ENCODE assay signal across 8 cellular contexts in the genomic region with DNA sequence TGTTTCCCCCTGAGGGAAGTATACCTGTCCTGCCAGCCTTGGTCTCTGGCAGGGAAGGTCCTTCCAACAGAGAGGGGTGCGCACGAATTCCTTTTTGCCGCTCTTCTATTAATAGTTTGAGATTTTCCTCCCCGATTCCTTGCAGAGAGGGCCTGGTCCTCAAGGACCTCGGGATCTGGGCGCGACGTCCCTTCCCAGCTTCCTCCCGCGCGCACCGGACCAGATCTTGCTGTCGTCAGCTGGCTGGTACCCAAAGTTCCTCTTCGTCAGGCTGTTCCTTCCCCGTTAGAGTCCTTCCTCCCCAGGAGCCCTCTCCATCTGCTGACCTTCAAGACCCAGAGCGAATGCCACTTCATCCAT. TPM values are rescaled to one million over a fixed set of nuclear protein-coding genes. Genes with fewer than 3 reads are reported as not detected.
DNase-seq lines count a peak whose midpoint lies in the region; ATAC-seq, FAIRE-seq and TF ChIP-seq lines count a peak whose summit lies in the region.

No MANE protein-coding gene starts in this region.

- FAIRE-seq in GM18507 (lab: Jason Lieb, UNC), result peak; percentile 5

- CTCF ChIA-PET in OCI-LY7 (lab: Charles Lee; ENCODE audit: unreplicated experiment), result interaction anchor here (0.5 kb wide), 1 partner anchor 188 kb away, joined by 3 read pairs; no protein-coding TSS in a partner anchor
- CTCF ChIA-PET in mammary epithelial cell (lab: Charles Lee; ENCODE audit: low non-redundant PET), result interaction anchor here (1.0 kb wide), 1 partner anchor 38 kb away, joined by 9 read pairs; no protein-coding TSS in a partner anchor

- BruUV-seq in OCI-LY7 (replicated peaks; lab: Mats Ljungman, UMichigan), result no TSS peak
- BruUV-seq in mammary epithelial cell (replicated peaks; lab: Mats Ljungman, UMichigan), result no TSS peak

- H2AFZ ChIP-seq in OCI-LY7 (ENCODE audit: low read length) (peak overlapping the region; percentile 85), mammary epithelial cell (ENCODE audit: low read depth, low read length) (peak overlapping the region; percentile 90)

- DNase-seq in AG09319 (ENCODE audit: extremely low read depth, low read depth) (peak; percentile 11), GM18507 (ENCODE audit: extremely low spot score, insufficient read length, low read depth) (no peak), OCI-LY7 (ENCODE audit: low spot score) (peak; percentile 38), mammary epithelial cell (peak; percentile 50), iPS-NIHi11 (ENCODE audit: low spot score) (peak; percentile 41), sigmoid colon (peak; percentile 95), T1000 (lab: John Stamatoyannopoulos, UW) (no peak)

- peaks cover 33% of the 10 kb centered on the region; the same call in 1 of the 2 replicates for H3K79me2 ChIP-seq in OCI-LY7 (ENCODE audit: insufficient read depth, low read depth, low read length)
- H3K79me2 ChIP-seq in mammary epithelial cell (ENCODE audit: insufficient read depth, low read length), result peaks cover 59% of the 10 kb centered on the region

- WGBS in mammary epithelial cell (ENCODE audit: low coverage, missing lambda C conversion rate), result 3% methylated on average over 13 of the region's 16 CpGs
- 0% methylated on average over 16 of the region's 16 CpGs for WGBS in sigmoid colon, 2 donors

- H4K20me1 ChIP-seq in OCI-LY7 (ENCODE audit: insufficient read depth, low read length) (peaks cover 7% of the 10 kb centered on the region), mammary epithelial cell (ENCODE audit: insufficient read depth, low read length) (no peaks in the 10 kb centered on the region)

- H3K9me3 ChIP-seq in OCI-LY7 (ENCODE audit: low read length) (no peaks in the 10 kb centered on the region), mammary epithelial cell (replicated peaks; ENCODE audit: insufficient read depth, low read length) (no peaks in the 10 kb centered on the region), sigmoid colon (no peaks in the 10 kb centered on the region)

- no peaks in the 10 kb centered on the region for H3K9me2 ChIP-seq in OCI-LY7 (ENCODE audit: insufficient read depth, low read length)

- in situ Hi-C loops in mammary epithelial cell (cut with MboI; ENCODE audit: low sequenced_read_pairs in 2 of 2), result loop anchor here (10.0 to 25.0 kb wide), 2 partner anchors 184 to 281 kb away; no protein-coding TSS in a partner anchor

- no peak for TF ChIP-seq POLR2A in sigmoid colon (IDR thresholded peaks at IDR 0.05)

- intact Hi-C loops in OCI-LY7 (cut with micrococcal nuclease; ENCODE audit: unreplicated experiment) (loop anchor here (2.0 to 10.0 kb wide), 4 partner anchors 38 to 304 kb away; partner anchors contain the start of genes COX15, CUTC and SLC25A28), mammary epithelial cell (cut with micrococcal nuclease) (loop anchor here (2.0 to 5.0 kb wide), 3 partner anchors 138 to 281 kb away; partner anchors contain the start of gene SLC25A28), sigmoid colon (cut with DNase I) (loop anchor here (2.0 to 5.0 kb wide), 3 partner anchors 106 to 281 kb away; partner anchors contain the start of gene SLC25A28)

- peak overlapping the region; percentile 98 for H3K4me2 ChIP-seq in OCI-LY7 (ENCODE audit: low read length)
- peak overlapping the region; percentile 80 for H3K4me2 ChIP-seq in mammary epithelial cell (ENCODE audit: insufficient read depth, low read depth, low read length)

- H3K4me1 ChIP-seq in OCI-LY7 (ENCODE audit: insufficient read depth, low read length, poor library complexity, severe bottlenecking), result peaks cover 14% of the 10 kb centered on the region
- H3K4me1 ChIP-seq in mammary epithelial cell (ENCODE audit: insufficient read depth, low read length), result peaks cover 10% of the 10 kb centered on the region
- peaks cover 0 to 55% (median 49%) of the 10 kb centered on the region in 4 donors for H3K4me1 ChIP-seq in sigmoid colon

- TF ChIP-seq CTCF in AG09319 (IDR thresholded peaks at IDR 0.05; ENCODE audit: low read depth, low read length) (no peak), OCI-LY7 (conservative IDR thresholded peaks at IDR 0.05; ENCODE audit: low read length) (no peak), mammary epithelial cell (conservative IDR thresholded peaks at IDR 0.05 in 1 of 2, IDR thresholded peaks at IDR 0.05 in 1 of 2; ENCODE audit: extremely low read depth in 1 of 2, insufficient read depth in 1 of 2, low read depth in 1 of 2, low read length in 2 of 2) (no peak), sigmoid colon (IDR thresholded peaks at IDR 0.05) (no peak)

- H3K27me3 ChIP-seq in mammary epithelial cell (ENCODE audit: insufficient read depth, low read length), result no peaks in the 10 kb centered on the region
- H3K27me3 ChIP-seq in sigmoid colon, result no peaks in the 10 kb centered on the region

- dilution Hi-C loops in mammary epithelial cell (cut with HindIII; ENCODE audit: low sequenced_read_pairs), result loop anchor here (5.0 to 10.0 kb wide), 2 partner anchors 34 to 174 kb away; no protein-coding TSS in a partner anchor

- ATAC-seq in GM21381 (IDR thresholded peaks at IDR 0.05; ENCODE audit: unreplicated experiment), result no peak

- peak in 1 of 4 donors; percentile 0 for TF ChIP-seq EP300 in sigmoid colon (IDR thresholded peaks at IDR 0.05)

- POLR2A ChIA-PET in OCI-LY7 (lab: Charles Lee), result interaction anchor here (1.0 to 1.8 kb wide), 3 partner anchors 12 to 188 kb away, joined by 3 to 7 read pairs (median 6); no protein-coding TSS in a partner anchor

- 0 out of 2 replicates have a peak, but pooled peaks cover 1% of the 10 kb centered on the region for H3K36me3 ChIP-seq in OCI-LY7 (ENCODE audit: insufficient read depth, low read length)
- peaks cover 2% of the 10 kb centered on the region for H3K36me3 ChIP-seq in mammary epithelial cell (ENCODE audit: insufficient read depth, low read length)
- peaks cover 0 to 5% (median 0%) of the 10 kb centered on the region in 4 donors for H3K36me3 ChIP-seq in sigmoid colon

- H3K4me3 ChIP-seq in OCI-LY7 (ENCODE audit: low read depth, low read length, poor library complexity, severe bottlenecking) (peak overlapping the region; percentile 96), mammary epithelial cell (replicated peaks in 1 of 3; ENCODE audit: insufficient read depth in 1 of 3, low read depth in 2 of 3, low read length in 3 of 3) (peak overlapping the region; percentile 57 to 73 (median 70)), sigmoid colon (peak overlapping the region; percentile 63 to 84 (median 72))

- H3K9ac ChIP-seq in mammary epithelial cell (ENCODE audit: insufficient read depth, low read length), result peak overlapping the region; percentile 54

- peak overlapping the region; percentile 55 for H3K27ac ChIP-seq in OCI-LY7 (ENCODE audit: low read depth, low read length, poor library complexity, severe bottlenecking)
- peak overlapping the region; percentile 57 for H3K27ac ChIP-seq in mammary epithelial cell (ENCODE audit: insufficient read depth, low read depth, low read length)
- peak overlapping the region; percentile 90 to 97 (median 94) for H3K27ac ChIP-seq in sigmoid colon

RNA-seq across cellular contexts. Expression of gene GOT1, which starts 0.7 kb away (rescaled TPM):
- 24.5 and 26.4 TPM in 2 replicates for total RNA-seq in OCI-LY7 (2014; rRNA removed; shearing (Covaris generic))
- total RNA-seq in OCI-LY7 (2022) (50.4 and 59.0 TPM in 2 replicates), mammary epithelial cell (10 to 100 TPM; 70.0 to 75.5 TPM), sigmoid colon (10 to 100 TPM; 13.4 to 29.6 (median 15.4) TPM)
- polyA plus RNA-seq in mammary epithelial cell (49.0 TPM), sigmoid colon (10 to 100 TPM; 61.9 to 73.5 (median 64.7) TPM)
- 64.4 TPM for polyA minus RNA-seq in mammary epithelial cell

Comparison
In these comparisons a context has a peak if more than half of its experiments do, and no peak if none do; other contexts are left out.
1. DNase-seq: peak in AG09319 (single experiment), OCI-LY7 (single experiment), mammary epithelial cell (single experiment), iPS-NIHi11 (single experiment) and sigmoid colon (single experiment); none in GM18507 (single experiment) and T1000 (single experiment).
2. Peak in every context shown above with its lines, with median percentiles within 50 percentile points of each other: H3K27ac ChIP-seq and H3K4me3 ChIP-seq.